In the genomic region with DNA sequence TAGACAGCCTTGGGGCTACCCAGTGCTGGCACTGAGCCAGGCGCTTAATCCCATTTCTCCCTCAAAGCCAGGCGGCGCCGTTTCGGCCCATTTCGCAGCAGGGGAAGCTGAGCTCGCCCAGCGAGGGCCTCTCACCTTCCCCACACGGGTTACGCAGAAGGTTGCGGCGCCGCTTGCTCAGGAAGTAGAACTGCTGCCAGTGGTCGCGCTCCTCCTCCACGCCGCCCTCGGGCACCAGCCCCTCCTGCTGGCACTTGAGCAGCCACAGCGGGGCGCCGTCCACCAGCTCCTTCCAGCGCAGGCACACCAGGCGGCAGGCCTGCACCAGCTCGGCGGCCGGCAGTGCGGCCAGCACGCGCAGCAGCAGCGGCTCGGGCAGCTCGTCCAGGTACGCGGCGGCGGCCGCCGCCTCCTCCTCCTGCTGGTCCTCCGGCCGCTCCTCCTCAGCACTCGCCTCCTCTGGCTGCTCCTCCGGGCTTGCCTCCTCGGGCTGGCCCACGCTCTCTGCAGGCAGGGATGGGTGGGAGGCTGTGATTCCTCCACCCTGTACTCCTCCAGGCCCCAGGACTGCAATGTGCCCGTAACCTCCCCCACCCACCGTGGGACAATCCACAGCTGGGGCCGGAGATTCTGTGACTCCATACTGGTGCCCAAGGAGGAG, we compare ENCODE assay signal across 8 cellular contexts. TPM values are rescaled to one million over a fixed set of nuclear protein-coding genes. Genes with fewer than 3 reads are reported as not detected.
DNase-seq lines count a peak whose midpoint lies in the region; ATAC-seq and TF ChIP-seq lines count a peak whose summit lies in the region.

No MANE protein-coding gene starts in this region.

- ATAC-seq in SK-N-SH treated with all-trans-retinoic acid at 6 μM for 48 hours (peak; percentile 84), Right ventricle myocardium superior (ENCODE audit: poor library complexity) (peak; percentile 79), esophagus mucosa (no peak)

- intact Hi-C loops in Right ventricle myocardium superior (cut with DNase I) = loop anchor here (5.0 kb wide), 1 partner anchor 67 kb away; no protein-coding TSS in a partner anchor
- intact Hi-C loops in posterior vena cava (cut with DNase I) = loop anchor here in 1 of 2 donors (5.0 kb wide), 1 partner anchor 67 kb away; no protein-coding TSS in a partner anchor

- CTCF ChIA-PET in activated naive CD4-positive, alpha-beta T cell treated with anti-CD3 and anti-CD28 coated beads, Interleukin-2, amount 10 ng/mL, durations not matched to agents 7 days and 5 days (lab: Charles Lee) = interaction anchor here (0.7 to 10.7 kb wide), 17 partner anchors 13 to 613 kb away, joined by 3 to 101 read pairs (median 4); a partner anchor contains a TSS

- DNase-seq in CD1c-positive myeloid dendritic cell (ENCODE audit: extremely low spot score) (peak; percentile 82), HUDEP-2 (lab: John Stamatoyannopoulos, UW; ENCODE audit: unreplicated experiment in 76 of 76) (peak in 62 of 76 experiments; percentile 15 to 82 (median 54)), Right ventricle myocardium superior (peak; percentile 89), posterior vena cava (ENCODE audit: low spot score) (peak; percentile 93), ureter (ENCODE audit: low spot score) (peak; percentile 74)
- peak; percentile 90 for DNase-seq in activated naive CD4-positive, alpha-beta T cell treated with anti-CD3 and anti-CD28 coated beads, Interleukin-2, amount 10 ng/mL, durations not matched to agents 7 days and 5 days

- no peaks in the 10 kb centered on the region for H3K36me3 Mint-ChIP-seq in activated naive CD4-positive, alpha-beta T cell treated with anti-CD3 and anti-CD28 coated beads, Interleukin-2, amount 10 ng/mL, durations not matched to agents 7 days and 5 days

- peak overlapping the region; percentile 37 for H3K27ac Mint-ChIP-seq in activated naive CD4-positive, alpha-beta T cell treated with anti-CD3 and anti-CD28 coated beads, Interleukin-2, amount 10 ng/mL, durations not matched to agents 7 days and 5 days

- H3K4me3 Mint-ChIP-seq in activated naive CD4-positive, alpha-beta T cell treated with anti-CD3 and anti-CD28 coated beads, Interleukin-2, amount 10 ng/mL, durations not matched to agents 7 days and 5 days = peak overlapping the region; percentile 63

- H3K27me3 Mint-ChIP-seq in activated naive CD4-positive, alpha-beta T cell treated with anti-CD3 and anti-CD28 coated beads, Interleukin-2, amount 10 ng/mL, durations not matched to agents 7 days and 5 days = peaks cover 57% of the 10 kb centered on the region

- peaks cover 29% of the 10 kb centered on the region for H3K4me1 Mint-ChIP-seq in activated naive CD4-positive, alpha-beta T cell treated with anti-CD3 and anti-CD28 coated beads, Interleukin-2, amount 10 ng/mL, durations not matched to agents 7 days and 5 days

- H3K9me3 Mint-ChIP-seq in activated naive CD4-positive, alpha-beta T cell treated with anti-CD3 and anti-CD28 coated beads, Interleukin-2, amount 10 ng/mL, durations not matched to agents 7 days and 5 days = no peaks in the 10 kb centered on the region

TF ChIP-seq in SK-N-SH treated with all-trans-retinoic acid at 6 μM for 48 hours, 23 proteins besides CTCF, POLR2A, EP300 and RAD21:
- TF ChIP-seq BACH2 (CRISPR knock-in tag; IDR thresholded peaks at IDR 0.05; ENCODE audit: borderline replicate concordance) (no peak), ZNF8 (CRISPR knock-in tag; IDR thresholded peaks at IDR 0.05) (no peak), ZFP3 (CRISPR knock-in tag; IDR thresholded peaks at IDR 0.05) (peak; percentile 92)

RNA-seq across cellular contexts. Expression of a gene that starts 3.8 kb away (rescaled TPM):
- total RNA-seq in Right ventricle myocardium superior (2.3 TPM), posterior vena cava (1 to 10 TPM; 1.9 to 3.0 TPM), ureter (3.5 TPM), esophagus mucosa (5.9 TPM)

RNA-seq across cellular contexts. Expression of a gene that starts 4.2 kb away (rescaled TPM):
- 15.6 TPM for total RNA-seq in Right ventricle myocardium superior
- 10 to 100 TPM; 11.6 to 14.1 TPM for total RNA-seq in posterior vena cava
- 19.3 TPM for total RNA-seq in ureter
- total RNA-seq in esophagus mucosa = 6.4 TPM

RNA-seq across cellular contexts. Expression of a gene that starts 13.5 kb away (rescaled TPM):
- total RNA-seq in Right ventricle myocardium superior (11.6 TPM), posterior vena cava (1 to 10 TPM; 5.5 to 6.0 TPM), ureter (7.5 TPM), esophagus mucosa (6.2 TPM)

RNA-seq across cellular contexts. Expression of a gene that starts 30.5 kb away (rescaled TPM):
- 15.8 TPM for total RNA-seq in Right ventricle myocardium superior
- total RNA-seq in posterior vena cava = 10 to 100 TPM; 18.4 to 22.6 TPM
- 16.6 TPM for total RNA-seq in ureter
- total RNA-seq in esophagus mucosa = 15.8 TPM

RNA-seq across cellular contexts. Expression of a gene that starts 41.0 kb away (rescaled TPM):
- total RNA-seq in Right ventricle myocardium superior (0.05 TPM), posterior vena cava (under 1 TPM; 0.05 to 0.09 TPM), ureter (0.08 TPM), esophagus mucosa (0.04 TPM)
